In the genomic region with DNA sequence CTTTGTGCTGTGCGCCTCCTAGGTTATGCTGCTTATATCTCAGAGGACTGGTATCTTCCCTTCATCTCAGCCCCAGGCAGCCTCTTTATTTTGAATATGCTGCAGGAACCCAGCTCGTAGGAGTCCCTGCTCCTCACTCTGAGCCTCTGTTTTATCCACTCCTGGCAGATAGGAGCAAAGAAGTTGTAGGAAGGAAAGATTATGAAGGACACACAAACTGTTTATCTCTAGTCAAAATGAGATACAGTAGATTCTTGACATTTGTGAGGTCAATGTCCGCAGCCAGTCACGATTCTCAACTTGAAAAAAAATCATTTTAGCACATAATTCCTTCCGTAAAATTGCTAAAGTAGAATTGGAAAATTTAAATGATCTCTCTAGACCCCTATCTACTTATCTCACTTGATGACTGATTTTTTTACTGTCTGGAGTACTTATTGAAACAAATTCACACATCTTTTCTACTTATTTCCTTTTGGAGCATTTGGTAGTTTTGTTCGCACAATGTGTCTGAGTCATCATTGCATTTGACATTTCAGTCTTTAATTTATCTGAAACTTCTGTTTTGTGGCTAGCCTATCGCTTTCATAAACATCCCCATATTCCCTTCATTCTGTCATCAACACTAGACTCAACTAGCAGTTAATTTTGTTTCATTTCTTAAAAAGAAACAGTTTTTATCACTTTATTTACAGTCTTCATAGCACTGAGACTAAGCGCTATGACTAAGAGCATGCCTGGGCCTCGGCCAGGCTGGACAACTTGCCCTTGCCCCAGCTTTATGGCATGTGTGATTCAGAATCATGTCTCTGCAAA, we compare ENCODE assay signal across 9 cellular contexts. TPM values are rescaled to one million over a fixed set of nuclear protein-coding genes. Genes with fewer than 3 reads are reported as not detected.
A peak's percentile ranks its signal among the peaks of the same experiment; 100 is the strongest.
DNase-seq lines count a peak whose midpoint lies in the region; ATAC-seq and TF ChIP-seq lines count a peak whose summit lies in the region.
"Had no signal": no experiment of that assay in that cellular context is flagged by ENCODE, and none has a peak within 500 bp of the region (broad histone marks: within the 10 kb centered on the region; RNA-seq: fewer than 3 reads in every experiment).

No MANE protein-coding gene starts in this region.

- peak; percentile 44 for ATAC-seq in activated naive CD8-positive, alpha-beta T cell treated with anti-CD3 and anti-CD28 coated beads, Interleukin-2, amount 10 ng/mL, durations not matched to agents 7 days and 5 days (ENCODE audit: low read depth)
- ATAC-seq in GM21367 (IDR thresholded peaks at IDR 0.05; ENCODE audit: unreplicated experiment) (no peak), omental fat pad (ENCODE audit: low FRiP score) (no peak), HG02759 (IDR thresholded peaks at IDR 0.05; ENCODE audit: unreplicated experiment) (no peak)

- peak; percentile 78 for DNase-seq in AG20443 (ENCODE audit: low spot score)
- peak; percentile 27 for DNase-seq in HT1080 (ENCODE audit: low read depth)
- DNase-seq in activated naive CD8-positive, alpha-beta T cell treated with anti-CD3 and anti-CD28 coated beads, Interleukin-2, amount 10 ng/mL, durations not matched to agents 7 days and 5 days: no peak
- DNase-seq in lung microvascular endothelial cell (ENCODE audit: low read depth in 2 of 2): peak; percentile 36 to 77
- DNase-seq in globus pallidus (ENCODE audit: low spot score): no peak
- no peak for DNase-seq in omental fat pad (ENCODE audit: low spot score)

- H3K4me3 Mint-ChIP-seq in activated naive CD8-positive, alpha-beta T cell treated with anti-CD3 and anti-CD28 coated beads, Interleukin-2, amount 10 ng/mL, durations not matched to agents 7 days and 5 days: peak overlapping the region; percentile 55

- peak overlapping the region; percentile 83 for H3K27ac Mint-ChIP-seq in activated naive CD8-positive, alpha-beta T cell treated with anti-CD3 and anti-CD28 coated beads, Interleukin-2, amount 10 ng/mL, durations not matched to agents 7 days and 5 days

- H3K36me3 Mint-ChIP-seq in activated naive CD8-positive, alpha-beta T cell treated with anti-CD3 and anti-CD28 coated beads, Interleukin-2, amount 10 ng/mL, durations not matched to agents 7 days and 5 days: peaks cover 37% of the 10 kb centered on the region

- H3K4me1 Mint-ChIP-seq in activated naive CD8-positive, alpha-beta T cell treated with anti-CD3 and anti-CD28 coated beads, Interleukin-2, amount 10 ng/mL, durations not matched to agents 7 days and 5 days: peaks cover 41% of the 10 kb centered on the region

- TF ChIP-seq CTCF in omental fat pad (IDR thresholded peaks at IDR 0.05): no peak

- no peaks in the 10 kb centered on the region for H3K27me3 Mint-ChIP-seq in activated naive CD8-positive, alpha-beta T cell treated with anti-CD3 and anti-CD28 coated beads, Interleukin-2, amount 10 ng/mL, durations not matched to agents 7 days and 5 days
- H3K27me3 Mint-ChIP-seq: IgD-negative memory B cell had no signal

- POLR2A ChIA-PET in activated naive CD8-positive, alpha-beta T cell treated with anti-CD3 and anti-CD28 coated beads, Interleukin-2, amount 10 ng/mL, durations not matched to agents 7 days and 5 days (lab: Charles Lee): no interaction called here

- no peaks in the 10 kb centered on the region for H3K9me3 Mint-ChIP-seq in activated naive CD8-positive, alpha-beta T cell treated with anti-CD3 and anti-CD28 coated beads, Interleukin-2, amount 10 ng/mL, durations not matched to agents 7 days and 5 days

RNA-seq across cellular contexts. Expression of a gene that starts 15.8 kb away (rescaled TPM):
- 5.2 and 6.2 TPM in 2 replicates for total RNA-seq in HT1080 (2014; rRNA removed; shearing (Covaris generic))
- polyA plus RNA-seq in HT1080 (2015; cell fraction: cytosol; rRNA removed): 4.5 and 5.8 TPM in 2 replicates
- polyA plus RNA-seq in HT1080 (2015; cell fraction: nucleus; rRNA removed): 13.1 and 13.8 TPM in 2 replicates
- total RNA-seq in activated naive CD8-positive, alpha-beta T cell treated with anti-CD3 and anti-CD28 coated beads, Interleukin-2, amount 10 ng/mL, durations not matched to agents 7 days and 5 days: 10 to 100 TPM; 35.5 to 39.7 TPM
- total RNA-seq in lung microvascular endothelial cell (33.9 and 36.8 TPM in 2 replicates), omental fat pad (10 to 100 TPM in 1 of 4 donors, 1 to 10 TPM in 3; 6.9 to 22.2 (median 8.0) TPM)

Comparison
In these comparisons a context has a peak if more than half of its experiments do, and no peak if none do; other contexts are left out.
1. DNase-seq: peak in AG20443 (single experiment), HT1080 (single experiment) and lung microvascular endothelial cell (2 of 2); none in activated naive CD8-positive, alpha-beta T cell treated with anti-CD3 and anti-CD28 coated beads, Interleukin-2, amount 10 ng/mL, durations not matched to agents 7 days and 5 days (single experiment), globus pallidus (single experiment) and omental fat pad (single experiment).